In the genomic region with DNA sequence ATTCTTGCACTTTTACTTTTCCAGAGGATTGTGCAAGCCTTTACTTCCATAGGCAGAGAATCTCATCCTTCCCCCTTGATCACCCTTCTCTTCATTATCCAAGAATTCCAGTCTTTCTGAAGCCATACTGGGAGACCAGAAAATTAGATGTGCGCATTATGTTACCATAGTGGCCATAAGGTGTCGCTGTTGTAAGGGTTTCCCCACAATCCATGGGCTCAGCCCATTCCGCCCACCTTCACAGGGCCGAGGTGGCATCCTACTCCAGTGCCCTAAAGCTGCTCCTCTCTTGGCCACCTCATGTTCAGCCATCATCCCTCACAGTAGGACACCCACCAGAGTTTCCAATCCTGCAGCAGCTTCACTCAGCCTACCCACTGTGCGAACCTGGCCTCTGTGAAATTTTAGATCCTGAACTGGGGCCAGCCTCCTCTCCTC, we compare ENCODE assay signal across 8 cellular contexts. TPM values are rescaled to one million over a fixed set of nuclear protein-coding genes. Genes with fewer than 3 reads are reported as not detected.
DNase-seq lines count a peak whose midpoint lies in the region; ATAC-seq and TF ChIP-seq lines count a peak whose summit lies in the region.

No MANE protein-coding gene starts in this region.

- no peak overlapping the region for H3K4me3 Mint-ChIP-seq in activated B cell treated with CpG ODN at 0.5 μM for 24 hours

- intact Hi-C loops in activated B cell treated with CpG ODN at 0.5 μM for 24 hours (cut with micrococcal nuclease) (loop anchor here (1.0 kb wide), 4 partner anchors 69 to 274 kb away; no protein-coding TSS in a partner anchor), prostate gland (cut with DNase I) (loop anchor here (2.0 to 10.0 kb wide), 3 partner anchors 37 to 275 kb away; a partner anchor contains a TSS)

- CTCF ChIA-PET in activated B cell treated with CpG ODN at 0.5 μM for 24 hours (lab: Charles Lee): interaction anchor here (0.6 to 9.6 kb wide), 14 partner anchors 12 to 272 kb away, joined by 3 to 151 read pairs (median 6); no protein-coding TSS in a partner anchor

- no peaks in the 10 kb centered on the region for H3K27me3 ChIP-seq in gastroesophageal sphincter
- H3K27me3 ChIP-seq in prostate gland (replicated peaks; ENCODE audit: insufficient read depth): no peaks in the 10 kb centered on the region

- H3K9me3 ChIP-seq in gastroesophageal sphincter: no peaks in the 10 kb centered on the region
- no peaks in the 10 kb centered on the region for H3K9me3 ChIP-seq in prostate gland

- TF ChIP-seq CTCF in activated B cell treated with CpG ODN at 0.5 μM for 24 hours (IDR thresholded peaks at IDR 0.05) (no peak), gastroesophageal sphincter (IDR thresholded peaks at IDR 0.05) (peak; percentile 52 to 69 (median 60)), prostate gland (IDR thresholded peaks at IDR 0.05) (peak; percentile 67 to 75 (median 69))

- no peak for TF ChIP-seq EP300 in gastroesophageal sphincter (IDR thresholded peaks at IDR 0.05)

- H3K27me3 Mint-ChIP-seq in activated B cell treated with CpG ODN at 0.5 μM for 24 hours: no peaks in the 10 kb centered on the region

- POLR2A ChIA-PET in activated B cell treated with CpG ODN at 0.5 μM for 24 hours (lab: Charles Lee): interaction anchor here (1.7 to 4.1 kb wide), 4 partner anchors 37 to 274 kb away, joined by 4 to 24 read pairs (median 6); a partner anchor contains a TSS

- 43 to 53% methylated on average over 4 to 5 of the region's 5 CpGs for WGBS in gastroesophageal sphincter (ENCODE audit: low coverage in 1 of 2), 2 donors
- 44% methylated on average over 5 of the region's 5 CpGs for WGBS in prostate gland

- peak overlapping the region; percentile 38 for H3K27ac Mint-ChIP-seq in activated B cell treated with CpG ODN at 0.5 μM for 24 hours

- H3K4me3 ChIP-seq in gastroesophageal sphincter (no peak overlapping the region), prostate gland (no peak overlapping the region)

- H3K36me3 ChIP-seq in gastroesophageal sphincter (peaks cover 0 to 95% of the 10 kb centered on the region in 2 donors), prostate gland (no peaks in the 10 kb centered on the region)

- no peak for TF ChIP-seq POLR2A in gastroesophageal sphincter (IDR thresholded peaks at IDR 0.05)
- TF ChIP-seq POLR2A in prostate gland (IDR thresholded peaks at IDR 0.05): no peak

- H3K36me3 Mint-ChIP-seq in activated B cell treated with CpG ODN at 0.5 μM for 24 hours (ENCODE audit: low read depth): peaks cover 76% of the 10 kb centered on the region

- DNase-seq in EH (ENCODE audit: low read depth): peak; percentile 54
- DNase-seq in HuH-7 (ENCODE audit: low spot score): peak; percentile 66
- DNase-seq in activated B cell treated with CpG ODN at 0.5 μM for 24 hours: no peak
- DNase-seq in prostate gland (ENCODE audit: low spot score): no peak
- no peak for DNase-seq in AG08396 (ENCODE audit: low spot score)
- no peak for DNase-seq in NK-92 (lab: John Stamatoyannopoulos, UW; ENCODE audit: unreplicated experiment)

- no peaks in the 10 kb centered on the region for H3K9me3 Mint-ChIP-seq in activated B cell treated with CpG ODN at 0.5 μM for 24 hours

- H3K27ac ChIP-seq in gastroesophageal sphincter: no peak overlapping the region
- no peak overlapping the region for H3K27ac ChIP-seq in prostate gland

- ATAC-seq in activated B cell treated with CpG ODN at 0.5 μM for 24 hours (ENCODE audit: low read depth) (peak; percentile 75), gastroesophageal sphincter (peak; percentile 46), GM21367 (IDR thresholded peaks at IDR 0.05; ENCODE audit: unreplicated experiment) (no peak)

- peaks cover 21% of the 10 kb centered on the region for H3K4me1 Mint-ChIP-seq in activated B cell treated with CpG ODN at 0.5 μM for 24 hours

- peaks cover 2 to 53% (median 15%) of the 10 kb centered on the region in 3 donors for H3K4me1 ChIP-seq in gastroesophageal sphincter
- peaks cover 2% of the 10 kb centered on the region for H3K4me1 ChIP-seq in prostate gland (replicated peaks)

RNA-seq across cellular contexts. Expression of a gene that starts 35.0 kb away (rescaled TPM):
- total RNA-seq in activated B cell treated with CpG ODN at 0.5 μM for 24 hours: 721 and 762 TPM in 2 replicates
- total RNA-seq in gastroesophageal sphincter: 100 to 1,000 TPM in 1 of 4 donors, 10 to 100 TPM in 3; 65.5 to 101 (median 76.6) TPM
- total RNA-seq in prostate gland: 100 to 1,000 TPM; 257 to 415 TPM

RNA-seq across cellular contexts. Expression of a gene that starts 37.1 kb away (rescaled TPM):
- total RNA-seq in activated B cell treated with CpG ODN at 0.5 μM for 24 hours (271 and 287 TPM in 2 replicates), gastroesophageal sphincter (100 to 1,000 TPM; 347 to 449 (median 406) TPM), prostate gland (100 to 1,000 TPM; 151 to 304 TPM)

Comparison
In these comparisons a context has a peak if more than half of its experiments do, and no peak if none do; other contexts are left out.
1. DNase-seq: peak in EH (single experiment) and HuH-7 (single experiment); none in activated B cell treated with CpG ODN at 0.5 μM for 24 hours (single experiment), prostate gland (single experiment), AG08396 (single experiment) and NK-92 (single experiment).